Comparison of ENCODE assay signal across 15 cellular contexts in genomic region chr11:74390697-74391096, GRCh38.
"Had no signal": no experiment of that assay in that cellular context is flagged by ENCODE, and none has a peak within 500 bp of the region (broad histone marks: within the 10 kb centered on the region; RNA-seq: fewer than 3 reads in every experiment).

No MANE protein-coding gene starts in this region.

- H3K4me3 Mint-ChIP-seq: activated B cell treated with CpG ODN at 0.5 μM for 24 hours; dendritic cell treated with granulocyte-macrophage colony-stimulating factor and Interleukin-4, amounts not matched to agents 40 ng/mL and 50 ng/mL, for 4 days; effector memory CD8-positive, alpha-beta T cell; neural crest cell; T-helper 1 cell treated with Interleukin-12 subunit alpha and Interleukin-12 subunit beta and Interleukin-4 antibody, amounts not matched to agents 30 μg/mL and 1 μg/mL, for 36 hours had no signal

- H3K9me3 Mint-ChIP-seq: activated B cell treated with CpG ODN at 0.5 μM for 24 hours; dendritic cell treated with granulocyte-macrophage colony-stimulating factor and Interleukin-4, amounts not matched to agents 40 ng/mL and 50 ng/mL, for 4 days; effector memory CD8-positive, alpha-beta T cell; neural crest cell; T-helper 1 cell treated with Interleukin-12 subunit alpha and Interleukin-12 subunit beta and Interleukin-4 antibody, amounts not matched to agents 30 μg/mL and 1 μg/mL, for 36 hours had no signal

- ATAC-seq: effector memory CD8-positive, alpha-beta T cell; gastroesophageal sphincter; SK-N-SH treated with all-trans-retinoic acid at 6 μM for 48 hours had no signal

- H3K27me3 Mint-ChIP-seq: activated B cell treated with CpG ODN at 0.5 μM for 24 hours; dendritic cell treated with granulocyte-macrophage colony-stimulating factor and Interleukin-4, amounts not matched to agents 40 ng/mL and 50 ng/mL, for 4 days; effector memory CD8-positive, alpha-beta T cell had no signal

- DNase-seq: activated B cell treated with CpG ODN at 0.5 μM for 24 hours; activated gamma-delta T cell treated with Interleukin-2 at 50 U/mL for 16 hours; amygdala; brain microvascular endothelial cell; effector memory CD8-positive, alpha-beta T cell; kidney; left ventricle myocardium inferior; mesenchymal stem cell; ovary; stimulated activated CD4-positive, alpha-beta T cell treated with anti-CD3 and anti-CD28 coated beads, Interleukin-2, amount 100 ng/mL, for 48 hours had no signal

- H3K27me3 ChIP-seq: brain microvascular endothelial cell, gastroesophageal sphincter, ovary had no signal

- H3K4me3 ChIP-seq: gastroesophageal sphincter, left ventricle myocardium inferior, ovary had no signal

- H3K27ac ChIP-seq: brain microvascular endothelial cell, gastroesophageal sphincter, left ventricle myocardium inferior, ovary had no signal

- H3K9me3 ChIP-seq: gastroesophageal sphincter, left ventricle myocardium inferior, ovary had no signal

- H3K27ac Mint-ChIP-seq: activated B cell treated with CpG ODN at 0.5 μM for 24 hours; dendritic cell treated with granulocyte-macrophage colony-stimulating factor and Interleukin-4, amounts not matched to agents 40 ng/mL and 50 ng/mL, for 4 days; T-helper 1 cell treated with Interleukin-12 subunit alpha and Interleukin-12 subunit beta and Interleukin-4 antibody, amounts not matched to agents 30 μg/mL and 1 μg/mL, for 36 hours had no signal

- H3K36me3 ChIP-seq: brain microvascular endothelial cell, gastroesophageal sphincter, left ventricle myocardium inferior, ovary had no signal

- H3K4me1 ChIP-seq: gastroesophageal sphincter, left ventricle myocardium inferior had no signal
